ENCODE assay signal across 15 cellular contexts in the genomic region with DNA sequence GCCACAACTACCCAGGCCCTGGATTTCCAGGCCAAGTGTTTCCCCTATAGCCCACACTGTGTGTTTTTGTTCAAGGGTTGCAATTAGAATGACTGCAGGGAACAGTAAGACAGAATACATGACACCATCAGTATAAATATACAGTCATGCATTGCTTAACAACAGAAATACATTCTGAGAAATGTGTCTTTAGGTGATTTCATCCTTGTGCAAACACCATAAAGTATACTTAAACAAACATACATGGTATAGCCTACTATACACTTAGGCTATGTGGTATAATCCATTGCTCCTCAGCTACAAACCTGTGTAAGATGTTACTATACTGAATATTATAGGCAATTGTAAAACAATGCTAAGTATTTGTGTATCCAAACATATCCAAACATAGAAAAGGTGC. TPM values are rescaled to one million over a fixed set of nuclear protein-coding genes. Genes with fewer than 3 reads are reported as not detected.
A peak's percentile ranks its signal among the peaks of the same experiment; 100 is the strongest.
DNase-seq lines count a peak whose midpoint lies in the region; ATAC-seq and TF ChIP-seq lines count a peak whose summit lies in the region.
"Had no signal": no experiment of that assay in that cellular context is flagged by ENCODE, and none has a peak within 500 bp of the region (broad histone marks: within the 10 kb centered on the region; RNA-seq: fewer than 3 reads in every experiment).

No MANE protein-coding gene starts in this region.

- POLR2A ChIA-PET in HEK293T (lab: Yijun Ruan, JAX) = no interaction called here
- POLR2A ChIA-PET in PC-3 (lab: Charles Lee; ENCODE audit: unreplicated experiment) = no interaction called here

- H3K36me3 ChIP-seq in PC-3 (ENCODE audit: low read depth, low read length) = no peaks in the 10 kb centered on the region
- H3K36me3 ChIP-seq: BE2C had no signal

- H3K9ac ChIP-seq in PC-3 (ENCODE audit: low read length) = no peak overlapping the region

- peak; percentile 85 for DNase-seq in DMS53 (lab: John Stamatoyannopoulos, UW)
- DNase-seq in HEK293T (ENCODE audit: extremely low spot score) = no peak
- peak; percentile 89 for DNase-seq in PC-3
- DNase-seq in left colon = no peak
- no peak for DNase-seq in stimulated activated CD4-positive, alpha-beta T cell treated with anti-CD3 and anti-CD28 coated beads, Interleukin-1b, Interleukin-23, amount 100 ng/mL, for 48 hours
- no peak for DNase-seq in NOMO-1 treated with DMSO at 0.1 percent for 48 hours (lab: John Stamatoyannopoulos, UW; ENCODE audit: unreplicated experiment)
- DNase-seq: BE2C; CD4-positive, alpha-beta memory T cell; DND-41; GDM1; HCEC 1CT had no signal

- no peaks in the 10 kb centered on the region for H3F3A ChIP-seq in PC-3 (ENCODE audit: low read length, unreplicated experiment)

- no TSS peak for BruUV-seq in PC-3 (replicated peaks; lab: Mats Ljungman, UMichigan)

- no peak overlapping the region for H2AFZ ChIP-seq in PC-3 (ENCODE audit: low read length)

- H3K4me1 ChIP-seq in PC-3 (ENCODE audit: insufficient read depth, low read length) = peaks cover 11% of the 10 kb centered on the region
- H3K4me1 ChIP-seq: A549, BE2C had no signal

- CTCF ChIA-PET in HEK293T (lab: Yijun Ruan, JAX) = interaction anchor here (0.6 kb wide), 1 partner anchor 1030 kb away, joined by 3 read pairs; no protein-coding TSS in a partner anchor
- CTCF ChIA-PET in PC-3 (lab: Charles Lee) = no interaction called here

- H3K79me2 ChIP-seq in PC-3 (ENCODE audit: low read length) = no peaks in the 10 kb centered on the region

- H4K20me1 ChIP-seq in PC-3 (ENCODE audit: low read length) = no peaks in the 10 kb centered on the region

- peak; percentile 86 for ATAC-seq in PC-3
- peak; percentile 77 for ATAC-seq in left colon
- ATAC-seq in GM21576 (IDR thresholded peaks at IDR 0.05; ENCODE audit: unreplicated experiment) = no peak
- ATAC-seq: A549 had no signal

- H3K9me3 ChIP-seq in PC-3 (ENCODE audit: low read length) = no peaks in the 10 kb centered on the region
- H3K9me3 ChIP-seq: A549, BE2C had no signal

- H3K4me3 ChIP-seq in PC-3 (ENCODE audit: low read length) = no peak overlapping the region
- H3K4me3 ChIP-seq: A549 had no signal

- H3K9me2 ChIP-seq in PC-3 (replicated peaks; ENCODE audit: low read length) = no peaks in the 10 kb centered on the region

- no peak overlapping the region for H3K27ac ChIP-seq in PC-3 (ENCODE audit: low read length)
- H3K27ac ChIP-seq: A549, C4-2B, HL-60 had no signal

- 0 out of 2 replicates have a peak overlapping the region, but pooled peaks have one; percentile 6 for H3K4me2 ChIP-seq in PC-3 (ENCODE audit: low read length)
- H3K4me2 ChIP-seq: A549 had no signal

- intact Hi-C loops in PC-3 (cut with micrococcal nuclease) (no loop called here), left colon (cut with DNase I, micrococcal nuclease) (no loop called here)

- no peak for TF ChIP-seq CTCF in PC-3 (conservative IDR thresholded peaks at IDR 0.05; ENCODE audit: low read depth, low read length)

- peaks cover 38% of the 10 kb centered on the region for H3K27me3 ChIP-seq in PC-3 (ENCODE audit: low read length)

TF ChIP-seq in HEK293T, 16 proteins besides CTCF, POLR2A, EP300 and RAD21:
- TF ChIP-seq, protein P1, sequence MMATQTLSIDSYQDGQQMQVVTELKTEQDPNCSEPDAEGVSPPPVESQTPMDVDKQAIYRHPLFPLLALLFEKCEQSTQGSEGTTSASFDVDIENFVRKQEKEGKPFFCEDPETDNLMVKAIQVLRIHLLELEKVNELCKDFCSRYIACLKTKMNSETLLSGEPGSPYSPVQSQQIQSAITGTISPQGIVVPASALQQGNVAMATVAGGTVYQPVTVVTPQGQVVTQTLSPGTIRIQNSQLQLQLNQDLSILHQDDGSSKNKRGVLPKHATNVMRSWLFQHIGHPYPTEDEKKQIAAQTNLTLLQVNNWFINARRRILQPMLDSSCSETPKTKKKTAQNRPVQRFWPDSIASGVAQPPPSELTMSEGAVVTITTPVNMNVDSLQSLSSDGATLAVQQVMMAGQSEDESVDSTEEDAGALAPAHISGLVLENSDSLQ (IDR thresholded peaks at IDR 0.05) = 0 out of 2 replicates have a peak, but pooled peaks have one; percentile 13
- TF ChIP-seq FOXM1 (IDR thresholded peaks at IDR 0.05; ENCODE audit: borderline replicate concordance) (0 out of 2 replicates have a peak, but pooled peaks have one; percentile 18), CTBP1 (IDR thresholded peaks at IDR 0.05; ENCODE audit: borderline replicate concordance) (peak; percentile 54; the same call in 1 of the 2 replicates), NFRKB (IDR thresholded peaks at IDR 0.05) (no peak), ARNT (IDR thresholded peaks at IDR 0.05) (peak; percentile 40; the same call in 1 of the 2 replicates), SP1 (IDR thresholded peaks at IDR 0.05) (no peak), L3MBTL2 (conservative IDR thresholded peaks at IDR 0.05) (no peak), FOXA1 (IDR thresholded peaks at IDR 0.05) (peak; percentile 95), ZNF384 (IDR thresholded peaks at IDR 0.05) (no peak), FOXK2 (IDR thresholded peaks at IDR 0.05) (no peak)

RNA-seq across cellular contexts. Expression of a gene that starts 7.5 kb away (rescaled TPM):
- total RNA-seq in PC-3 (2014; rRNA removed) = not detected in 2 replicates
- total RNA-seq in left colon = 1 to 10 TPM; 6.7 to 8.4 TPM

Comparison
In these comparisons a context has a peak if more than half of its experiments do, and no peak if none do; other contexts are left out.
1. DNase-seq: peak in DMS53 (single experiment) and PC-3 (single experiment); none in HEK293T (single experiment), left colon (0 of 2), stimulated activated CD4-positive, alpha-beta T cell treated with anti-CD3 and anti-CD28 coated beads, Interleukin-1b, Interleukin-23, amount 100 ng/mL, for 48 hours (single experiment) and NOMO-1 treated with DMSO at 0.1 percent for 48 hours (single experiment).